Comparison of ENCODE assay signal across 30 cellular contexts in genomic region chr10:35481421-35481820, GRCh38.
"Had no signal": no experiment of that assay in that cellular context is flagged by ENCODE, and none has a peak within 500 bp of the region (broad histone marks: within the 10 kb centered on the region; RNA-seq: fewer than 3 reads in every experiment).

No MANE protein-coding gene starts in this region.

- FAIRE-seq: kidney, pancreas had no signal

- H3K9me3 ChIP-seq: ascending aorta, lower lobe of right lung, pancreas, psoas muscle, suprapubic skin, tibial artery, upper lobe of right lung had no signal

- DNase-seq: activated CD4-positive, alpha-beta T cell treated with anti-CD3 and anti-CD28 coated beads for 36 hours; activated CD4-positive, CD25-positive, alpha-beta regulatory T cell; activated effector memory CD4-positive, alpha-beta T cell treated with anti-CD3 and anti-CD28 coated beads, Interleukin-2, amount 50 U/mL, for 16 hours; activated naive CD4-positive, alpha-beta T cell treated with anti-CD3 and anti-CD28 coated beads for 36 hours; activated naive CD8-positive, alpha-beta T cell treated with anti-CD3 and anti-CD28 coated beads, Interleukin-2, amount 10 ng/mL, durations not matched to agents 7 days and 5 days; activated T-cell treated with anti-CD3 and anti-CD28 coated beads for 4 hours; endodermal cell; foreskin fibroblast; heart left ventricle; hypothalamus; immature natural killer cell; kidney; left colon; lower lobe of right lung; nucleus accumbens; pancreas; psoas muscle; stimulated activated CD4-positive, alpha-beta T cell treated with anti-CD3 and anti-CD28 coated beads, Interleukin-15, amount 100 ng/mL, for 24 hours; stimulated activated CD4-positive, alpha-beta T cell treated with anti-CD3 and anti-CD28 coated beads, Interleukin-2, amount 100 ng/mL, for 24 hours; stimulated activated naive CD4-positive, alpha-beta T cell; T-helper 1 cell; tibial artery; upper lobe of right lung had no signal

- H3K27me3 Mint-ChIP-seq: activated CD4-positive, alpha-beta T cell treated with anti-CD3 and anti-CD28 coated beads for 36 hours; activated naive CD8-positive, alpha-beta T cell treated with anti-CD3 and anti-CD28 coated beads, Interleukin-2, amount 10 ng/mL, durations not matched to agents 7 days and 5 days; brain; dendritic cell treated with granulocyte-macrophage colony-stimulating factor and Interleukin-4, amounts not matched to agents 40 ng/mL and 50 ng/mL, for 4 days had no signal

- H3K27ac ChIP-seq: ascending aorta, lower lobe of right lung, pancreas, psoas muscle, suprapubic skin, tibial artery, upper lobe of right lung had no signal

- H3K27ac Mint-ChIP-seq: activated CD4-positive, alpha-beta T cell treated with anti-CD3 and anti-CD28 coated beads for 36 hours; activated naive CD4-positive, alpha-beta T cell treated with anti-CD3 and anti-CD28 coated beads for 36 hours; activated naive CD8-positive, alpha-beta T cell treated with anti-CD3 and anti-CD28 coated beads, Interleukin-2, amount 10 ng/mL, durations not matched to agents 7 days and 5 days; activated T-helper 1 cell treated with anti-CD3 and anti-CD28 coated beads, Interleukin-12 subunit alpha, Interleukin-12 subunit beta, Interleukin-2, Interleukin-4 antibody, amounts not matched to agents 30 ng/mL and 10 ng/mL and 1 ng/mL, durations not matched to agents 14 hours and 24 hours and 36 hours; dendritic cell treated with granulocyte-macrophage colony-stimulating factor and Interleukin-4, amounts not matched to agents 40 ng/mL and 50 ng/mL, for 4 days; endodermal cell; T-helper 2 cell treated with Interferon-gamma antibody and Interleukin-4, amounts not matched to agents 5 μg/mL and 100 μg/mL, for 36 hours had no signal

- H3K4me3 ChIP-seq: ascending aorta, heart left ventricle, lower lobe of right lung, pancreas, psoas muscle, suprapubic skin, tibial artery, upper lobe of right lung had no signal

- H3K27me3 ChIP-seq: ascending aorta, heart left ventricle, pancreas, suprapubic skin, tibial artery, upper lobe of right lung had no signal

- ATAC-seq: activated CD4-positive, alpha-beta T cell treated with anti-CD3 and anti-CD28 coated beads for 36 hours; esophagus mucosa; heart left ventricle; left colon; lower lobe of right lung; pancreas; psoas muscle; upper lobe of right lung had no signal

- H3K36me3 ChIP-seq: ascending aorta, lower lobe of right lung, pancreas, suprapubic skin, upper lobe of right lung had no signal

- H3K9me3 Mint-ChIP-seq: activated naive CD4-positive, alpha-beta T cell treated with anti-CD3 and anti-CD28 coated beads for 36 hours; activated naive CD8-positive, alpha-beta T cell treated with anti-CD3 and anti-CD28 coated beads, Interleukin-2, amount 10 ng/mL, durations not matched to agents 7 days and 5 days; activated T-helper 1 cell treated with anti-CD3 and anti-CD28 coated beads, Interleukin-12 subunit alpha, Interleukin-12 subunit beta, Interleukin-2, Interleukin-4 antibody, amounts not matched to agents 30 ng/mL and 10 ng/mL and 1 ng/mL, durations not matched to agents 14 hours and 24 hours and 36 hours; dendritic cell treated with granulocyte-macrophage colony-stimulating factor and Interleukin-4, amounts not matched to agents 40 ng/mL and 50 ng/mL, for 4 days; immature natural killer cell had no signal

- H3K4me1 ChIP-seq: pancreas had no signal

- H3K4me1 Mint-ChIP-seq: activated naive CD8-positive, alpha-beta T cell treated with anti-CD3 and anti-CD28 coated beads, Interleukin-2, amount 10 ng/mL, durations not matched to agents 7 days and 5 days had no signal

- H3K4me3 Mint-ChIP-seq: activated CD4-positive, alpha-beta T cell treated with anti-CD3 and anti-CD28 coated beads for 36 hours; activated naive CD4-positive, alpha-beta T cell treated with anti-CD3 and anti-CD28 coated beads for 36 hours; activated naive CD8-positive, alpha-beta T cell treated with anti-CD3 and anti-CD28 coated beads, Interleukin-2, amount 10 ng/mL, durations not matched to agents 7 days and 5 days; activated T-helper 1 cell treated with anti-CD3 and anti-CD28 coated beads, Interleukin-12 subunit alpha, Interleukin-12 subunit beta, Interleukin-2, Interleukin-4 antibody, amounts not matched to agents 30 ng/mL and 10 ng/mL and 1 ng/mL, durations not matched to agents 14 hours and 24 hours and 36 hours; brain; dendritic cell treated with granulocyte-macrophage colony-stimulating factor and Interleukin-4, amounts not matched to agents 40 ng/mL and 50 ng/mL, for 4 days; endodermal cell; immature natural killer cell; T-helper 2 cell treated with Interferon-gamma antibody and Interleukin-4, amounts not matched to agents 5 μg/mL and 100 μg/mL, for 36 hours had no signal
